Comparison of ENCODE assay signal across 9 cellular contexts in genomic region chrX:118153270-118153669, GRCh38. TPM values are rescaled to one million over a fixed set of nuclear protein-coding genes. Genes with fewer than 3 reads are reported as not detected.
"Had no signal": no experiment of that assay in that cellular context is flagged by ENCODE, and none has a peak within 500 bp of the region (broad histone marks: within the 10 kb centered on the region; RNA-seq: fewer than 3 reads in every experiment).

No MANE protein-coding gene starts in this region.

- H3K36me3 ChIP-seq: HAP-1 had no signal

- H3K4me3 ChIP-seq: GM23248, HAP-1 had no signal

- H3K9me3 ChIP-seq: HAP-1 had no signal

- ATAC-seq: HCT116, HepG2 had no signal

- DNase-seq: GM23248, GOT3, H7, HFFc6 had no signal

- H3K4me1 ChIP-seq: HAP-1 had no signal

- H3K9ac ChIP-seq: GM23248 had no signal

- H2AFZ ChIP-seq: GM23248 had no signal

- H3K27ac ChIP-seq: GM23248, HL-60 had no signal

RNA-seq across cellular contexts. Expression of gene KLHL13, which starts 36.7 kb away (rescaled TPM):
- polyA plus RNA-seq: GM23248, IgD-negative memory B cell had no signal
